ENCODE assay signal across 10 cellular contexts in genomic region chr17:77644981-77645380, GRCh38.
A peak's percentile ranks its signal among the peaks of the same experiment; 100 is the strongest.
DNase-seq lines count a peak whose midpoint lies in the region; ATAC-seq and TF ChIP-seq lines count a peak whose summit lies in the region.
"Had no signal": no experiment of that assay in that cellular context is flagged by ENCODE, and none has a peak within 500 bp of the region (broad histone marks: within the 10 kb centered on the region; RNA-seq: fewer than 3 reads in every experiment).

No MANE protein-coding gene starts in this region.

- H3K4me1 Mint-ChIP-seq in natural killer cell: peaks cover 0 to 8% of the 10 kb centered on the region in 2 donors

- H3K4me3 ChIP-seq in ACC112 (ENCODE audit: low read depth, low read length): peak overlapping the region; percentile 25; the same call in 1 of the 2 replicates
- H3K4me3 ChIP-seq: ovary had no signal

- DNase-seq in NCI-H82 treated with DMSO at 0.1 percent for 48 hours (lab: John Stamatoyannopoulos, UW; ENCODE audit: unreplicated experiment) (peak; percentile 67), natural killer cell (no peak), COLO829 (ENCODE audit: low spot score) (no peak), NCI-H1436 treated with DMSO at 0.1 percent for 48 hours (lab: John Stamatoyannopoulos, UW) (no peak)
- peak; percentile 15 to 21 for DNase-seq in activated T-helper 1 cell treated with anti-CD3 and anti-CD28 coated beads, Interleukin-2, amount 50 U/mL, for 16 hours (ENCODE audit: low read depth in 1 of 2, low spot score in 1 of 2)
- DNase-seq: ovary had no signal

- H3K36me3 Mint-ChIP-seq in natural killer cell: no peaks in the 10 kb centered on the region

- H3K27ac Mint-ChIP-seq in natural killer cell: peak overlapping the region in 1 of 2 donors; percentile 54

- no peaks in the 10 kb centered on the region for H3K9me3 Mint-ChIP-seq in natural killer cell

- no peaks in the 10 kb centered on the region for H3K36me3 ChIP-seq in ACC112 (ENCODE audit: insufficient read depth, low read length)
- H3K36me3 ChIP-seq: ovary had no signal

- ATAC-seq in natural killer cell (peak in 1 of 3 donors; percentile 38), GM19455 (IDR thresholded peaks at IDR 0.05; ENCODE audit: unreplicated experiment) (no peak), HG03342 (IDR thresholded peaks at IDR 0.05; ENCODE audit: unreplicated experiment) (no peak)

- H3K27me3 ChIP-seq in ACC112 (ENCODE audit: insufficient read depth, low read length): peaks cover 50% of the 10 kb centered on the region
- H3K27me3 ChIP-seq: ovary had no signal

- no peak for TF ChIP-seq CTCF in natural killer cell (IDR thresholded peaks at IDR 0.05)

- H3K27me3 Mint-ChIP-seq in natural killer cell (ENCODE audit: low read depth in 2 of 2): peaks cover 4 to 9% of the 10 kb centered on the region in 2 donors

- H3K79me2 ChIP-seq in ACC112 (ENCODE audit: control insufficient read depth, insufficient read depth, low read length, unreplicated experiment): no peaks in the 10 kb centered on the region

- H3K4me1 ChIP-seq in ACC112 (ENCODE audit: control insufficient read depth, insufficient read depth, low read length, unreplicated experiment): peaks cover 6% of the 10 kb centered on the region

- intact Hi-C loops in natural killer cell (cut with micrococcal nuclease): no loop called here

- H3K27ac ChIP-seq in ACC112 (ENCODE audit: low read depth, low read length): no peak overlapping the region
- H3K27ac ChIP-seq: HL-60, ovary had no signal

- no peak overlapping the region for H2AFZ ChIP-seq in ACC112 (ENCODE audit: low read length, unreplicated experiment)

- H3K4me3 Mint-ChIP-seq in natural killer cell: peak overlapping the region; percentile 60

Comparison
In these comparisons a context has a peak if more than half of its experiments do, and no peak if none do; other contexts are left out.
1. DNase-seq: peak in NCI-H82 treated with DMSO at 0.1 percent for 48 hours (single experiment) and activated T-helper 1 cell treated with anti-CD3 and anti-CD28 coated beads, Interleukin-2, amount 50 U/mL, for 16 hours (2 of 2); none in natural killer cell (single experiment), COLO829 (single experiment) and NCI-H1436 treated with DMSO at 0.1 percent for 48 hours (single experiment).